Comparison of ENCODE assay signal across 1 cellular context in the genomic region with DNA sequence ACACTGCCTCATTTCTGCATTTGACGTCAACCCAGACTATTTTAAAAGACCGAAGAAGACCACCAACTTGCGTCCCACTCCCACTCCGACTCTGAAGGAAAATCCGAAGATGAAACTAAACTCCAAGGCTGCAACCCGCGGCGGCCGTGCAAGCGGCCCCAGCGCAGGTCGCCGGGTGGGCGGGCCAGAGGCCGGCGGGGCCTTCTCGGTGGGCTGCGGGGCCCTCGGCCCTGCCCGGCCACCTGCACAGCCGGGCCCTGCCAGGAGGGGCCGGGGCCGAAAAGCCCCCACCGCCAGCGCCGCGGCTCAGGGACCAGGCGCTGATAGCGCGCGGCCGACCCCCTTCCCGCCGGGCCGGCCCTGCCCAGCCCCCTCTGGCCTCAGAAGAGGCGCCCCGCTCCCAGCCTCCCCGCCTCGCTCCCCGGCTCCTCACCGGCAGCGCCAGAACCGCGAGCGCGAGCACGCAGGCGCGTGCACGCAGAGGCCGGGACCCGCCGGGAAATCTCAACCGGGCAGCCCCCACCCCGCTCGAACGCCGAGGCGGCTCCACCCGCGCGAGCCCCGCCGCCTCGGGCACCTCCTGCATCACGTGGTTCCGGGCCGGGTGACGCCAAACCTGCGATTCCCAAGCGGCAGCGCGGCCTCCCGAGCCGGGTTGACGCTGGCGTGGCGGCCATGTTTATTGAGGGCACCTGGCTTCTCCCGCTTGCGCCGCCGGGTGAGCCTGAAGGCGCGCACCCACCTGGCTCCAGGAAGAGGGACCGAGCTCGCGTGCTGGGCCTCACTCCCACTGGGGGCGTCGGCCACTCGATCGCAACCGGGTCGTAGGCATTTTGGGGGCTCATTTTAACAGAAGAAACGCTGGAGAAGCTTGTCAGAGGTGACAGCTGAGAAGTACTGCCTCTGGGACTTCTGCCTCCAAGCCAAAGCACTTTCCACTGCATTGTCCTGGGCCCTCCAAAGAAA.
TF ChIP-seq lines count a peak whose summit lies in the region.

C7orf25 (minus strand) TSS at position 589 of the 966 bp plus-strand sequence. CDS start 1,170 bp downstream, outside the sequence.

TF ChIP-seq in SK-N-SH, 30 proteins besides CTCF, POLR2A, EP300 and RAD21 (continued from another document):
- TF ChIP-seq GABPA (IDR thresholded peaks at IDR 0.05; ENCODE audit: low read depth) (peak; percentile 82), MXI1 (IDR thresholded peaks at IDR 0.05; ENCODE audit: low read depth, low read length) (peak; percentile 79), ZBTB33 (IDR thresholded peaks at IDR 0.05; ENCODE audit: borderline replicate concordance, low read depth) (peak; percentile 61; the same call in 1 of the 2 replicates), FOXJ3 (CRISPR knock-in tag; IDR thresholded peaks at IDR 0.05) (no peak), ELF1 (IDR thresholded peaks at IDR 0.05) (peak; percentile 77), FOSL2 (IDR thresholded peaks at IDR 0.05; ENCODE audit: borderline replicate concordance, low read depth) (no peak), TAF1 (IDR thresholded peaks at IDR 0.05; ENCODE audit: borderline replicate concordance, low read depth, low read length) (peak; percentile 66), GATA2 (CRISPR knock-in tag; IDR thresholded peaks at IDR 0.05) (no peak), FOXM1 (IDR thresholded peaks at IDR 0.05; ENCODE audit: low read depth) (peak; percentile 54; the same call in 1 of the 2 replicates), POLR2AphosphoS5 (IDR thresholded peaks at IDR 0.05; ENCODE audit: low read depth, low read length) (0 out of 2 replicates have a peak, but pooled peaks have one; percentile 57), SMC3 (IDR thresholded peaks at IDR 0.05; ENCODE audit: low read depth, low read length) (no peak), TEAD4 (IDR thresholded peaks at IDR 0.05; ENCODE audit: borderline replicate concordance, insufficient read depth) (peak; percentile 5; the same call in 1 of the 2 replicates), IRF3 (IDR thresholded peaks at IDR 0.05; ENCODE audit: low read depth, low read length) (no peak; the same call in 1 of the 2 replicates), RFX5 (IDR thresholded peaks at IDR 0.05; ENCODE audit: low read length) (peak; percentile 58; the same call in 1 of the 2 replicates), YY1 (IDR thresholded peaks at IDR 0.05; ENCODE audit: low read depth) (peak; percentile 100), CHD2 (IDR thresholded peaks at IDR 0.05; ENCODE audit: low read length, partially characterized antibody) (peak; percentile 93), NRF1 (IDR thresholded peaks at IDR 0.05; ENCODE audit: low read depth, low read length) (peak; percentile 63), REST (IDR thresholded peaks at IDR 0.05; ENCODE audit: low read depth, low read length) (no peak), NFIC (IDR thresholded peaks at IDR 0.05; ENCODE audit: borderline replicate concordance) (no peak)
- TF ChIP-seq, protein P1, sequence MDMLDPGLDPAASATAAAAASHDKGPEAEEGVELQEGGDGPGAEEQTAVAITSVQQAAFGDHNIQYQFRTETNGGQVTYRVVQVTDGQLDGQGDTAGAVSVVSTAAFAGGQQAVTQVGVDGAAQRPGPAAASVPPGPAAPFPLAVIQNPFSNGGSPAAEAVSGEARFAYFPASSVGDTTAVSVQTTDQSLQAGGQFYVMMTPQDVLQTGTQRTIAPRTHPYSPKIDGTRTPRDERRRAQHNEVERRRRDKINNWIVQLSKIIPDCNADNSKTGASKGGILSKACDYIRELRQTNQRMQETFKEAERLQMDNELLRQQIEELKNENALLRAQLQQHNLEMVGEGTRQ (IDR thresholded peaks at IDR 0.05; ENCODE audit: borderline replicate concordance, low read depth, low read length): peak; percentile 93
